Comparison of ENCODE assay signal across 9 cellular contexts in genomic region chr9:122162415-122162814, GRCh38. TPM values are rescaled to one million over a fixed set of nuclear protein-coding genes. Genes with fewer than 3 reads are reported as not detected.
"Had no signal": no experiment of that assay in that cellular context is flagged by ENCODE, and none has a peak within 500 bp of the region (broad histone marks: within the 10 kb centered on the region; RNA-seq: fewer than 3 reads in every experiment).

No MANE protein-coding gene starts in this region.

- H2AFZ ChIP-seq: GM23248 had no signal

- H3K9ac ChIP-seq: GM23248 had no signal

- DNase-seq: GM23248, GOT3, H9, HCEC 1CT, KG1 had no signal

- FAIRE-seq: H54, HTR-8/SVneo had no signal

- H3K4me3 Mint-ChIP-seq: H9 had no signal

- H3K27ac ChIP-seq: GM23248 had no signal

- H3K27ac Mint-ChIP-seq: H9, IgD-negative memory B cell had no signal

- H3K4me3 ChIP-seq: GM23248 had no signal

RNA-seq across cellular contexts. Expression of gene MORN5, which starts 2.7 kb away (rescaled TPM):
- total RNA-seq: GM23248, H9, HT-29 had no signal
- polyA plus RNA-seq: GM23248, IgD-negative memory B cell had no signal
